Comparison of ENCODE assay signal across 29 cellular contexts in genomic region chr9:84405666-84406065, GRCh38.
DNase-seq lines count a peak whose midpoint lies in the region; ATAC-seq and TF ChIP-seq lines count a peak whose summit lies in the region.
"Had no signal": no experiment of that assay in that cellular context is flagged by ENCODE, and none has a peak within 500 bp of the region (broad histone marks: within the 10 kb centered on the region; RNA-seq: fewer than 3 reads in every experiment).

No MANE protein-coding gene starts in this region.

- no peak overlapping the region for H3K4me2 ChIP-seq in osteoblast (ENCODE audit: insufficient read depth, low read length)
- H3K4me2 ChIP-seq: A549; BLaER1; BLaER1 treated with 17β-estradiol and CSF1 and Interleukin-3, amounts not matched to agents 10 nM and 100 nM had no signal

- no peak overlapping the region for H3K27ac ChIP-seq in osteoblast (ENCODE audit: low read depth, low read length)
- H3K27ac ChIP-seq: 22Rv1; A549; BLaER1; BLaER1 treated with 17β-estradiol and CSF1 and Interleukin-3, amounts not matched to agents 10 nM and 100 nM; C4-2B had no signal

- H2AFZ ChIP-seq in osteoblast (ENCODE audit: low read length): no peak overlapping the region

- no peak for ATAC-seq in HG02840 (IDR thresholded peaks at IDR 0.05; ENCODE audit: low FRiP score, unreplicated experiment)
- ATAC-seq in GM21447 (IDR thresholded peaks at IDR 0.05; ENCODE audit: unreplicated experiment): no peak
- ATAC-seq: A549; CD8-positive, alpha-beta T cell had no signal

- no peak for TF ChIP-seq CTCF in osteoblast (IDR thresholded peaks at IDR 0.05; ENCODE audit: extremely low read depth, low read depth, low read length)

- H3K4me3 ChIP-seq in osteoblast (ENCODE audit: insufficient read depth, low read length): no peak overlapping the region
- H3K4me3 ChIP-seq: A549; BLaER1; BLaER1 treated with 17β-estradiol and CSF1 and Interleukin-3, amounts not matched to agents 10 nM and 100 nM had no signal

- H3K9me3 ChIP-seq in osteoblast (ENCODE audit: low read depth, low read length): no peaks in the 10 kb centered on the region
- H3K9me3 ChIP-seq: A549, BE2C, Caco-2 had no signal

- no peaks in the 10 kb centered on the region for H4K20me1 ChIP-seq in osteoblast (ENCODE audit: insufficient read depth, low read length)
- H4K20me1 ChIP-seq: BLaER1; BLaER1 treated with 17β-estradiol and CSF1 and Interleukin-3, amounts not matched to agents 10 nM and 100 nM had no signal

- H3K27me3 ChIP-seq in osteoblast (ENCODE audit: insufficient read depth, low read length): no peaks in the 10 kb centered on the region
- H3K27me3 ChIP-seq: BE2C; BLaER1; BLaER1 treated with 17β-estradiol and CSF1 and Interleukin-3, amounts not matched to agents 10 nM and 100 nM had no signal

- no peaks in the 10 kb centered on the region for H3K79me2 ChIP-seq in osteoblast (ENCODE audit: insufficient read depth, low read length)

- DNase-seq in left kidney (ENCODE audit: low read depth, low spot score) (peak; percentile 63), osteoblast (ENCODE audit: insufficient read length, low spot score, missing footprints) (peak; percentile 50)
- DNase-seq: 8988T; ACHN; AML-193; BE2C; C1 segment of cervical spinal cord; Caco-2; Calu3; CD4-positive, alpha-beta memory T cell; CD4-positive, alpha-beta T cell; CD4-positive, CD25-positive, alpha-beta regulatory T cell; CD8-positive, alpha-beta memory T cell; CD8-positive, alpha-beta T cell; COR-L47; DMS 273 treated with DMSO at 0.1 percent for 48 hours; DMS153; DMS53; DMS79; DMS79 treated with DMSO at 0.1 percent for 48 hours; DND-41; EL had no signal

- H3K36me3 ChIP-seq in osteoblast (ENCODE audit: insufficient read depth, low read length): no peaks in the 10 kb centered on the region
- H3K36me3 ChIP-seq: BE2C; BLaER1; BLaER1 treated with 17β-estradiol and CSF1 and Interleukin-3, amounts not matched to agents 10 nM and 100 nM had no signal

- H3K4me1 ChIP-seq in osteoblast (ENCODE audit: insufficient read depth, low read length): no peaks in the 10 kb centered on the region
- H3K4me1 ChIP-seq: A549; BE2C; BLaER1; BLaER1 treated with 17β-estradiol and CSF1 and Interleukin-3, amounts not matched to agents 10 nM and 100 nM; Caco-2 had no signal
